20 cellular contexts compared by ENCODE assay signal in genomic region chr16:15854906-15855703, GRCh38. TPM values are rescaled to one million over a fixed set of nuclear protein-coding genes. Genes with fewer than 3 reads are reported as not detected.
DNase-seq lines count a peak whose midpoint lies in the region; ATAC-seq and TF ChIP-seq lines count a peak whose summit lies in the region.
"Had no signal": no experiment of that assay in that cellular context is flagged by ENCODE, and none has a peak within 500 bp of the region (broad histone marks: within the 10 kb centered on the region; RNA-seq: fewer than 3 reads in every experiment).

No MANE protein-coding gene starts in this region.

- H3K4me1 Mint-ChIP-seq in chondrocyte (ENCODE audit: low read depth) (peaks cover 16% of the 10 kb centered on the region), natural killer cell (peaks cover 0 to 5% of the 10 kb centered on the region in 2 donors)
- peaks cover 17 to 26% of the 10 kb centered on the region in 2 donors for H3K4me1 Mint-ChIP-seq in stimulated activated naive B cell treated with anti-CD40 and anti-IgM and Interleukin-4, amounts not matched to agents 10 μg/mL and 1 μg/mL and 100 μg/mL, for 72 hours

- TF ChIP-seq CTCF in chondrocyte (IDR thresholded peaks at IDR 0.05), result no peak
- no peak for TF ChIP-seq CTCF in natural killer cell (IDR thresholded peaks at IDR 0.05)

- H3K27me3 Mint-ChIP-seq in chondrocyte (ENCODE audit: low read depth), result peaks cover 3% of the 10 kb centered on the region
- peaks cover 25 to 57% of the 10 kb centered on the region in 2 donors for H3K27me3 Mint-ChIP-seq in stimulated activated naive B cell treated with anti-CD40 and anti-IgM and Interleukin-4, amounts not matched to agents 10 μg/mL and 1 μg/mL and 100 μg/mL, for 72 hours
- peaks cover 26 to 38% of the 10 kb centered on the region in 2 donors for H3K27me3 Mint-ChIP-seq in natural killer cell (ENCODE audit: low read depth in 2 of 2)

- H3K36me3 Mint-ChIP-seq in chondrocyte (ENCODE audit: low read depth), result no peaks in the 10 kb centered on the region
- H3K36me3 Mint-ChIP-seq in stimulated activated naive B cell treated with anti-CD40 and anti-IgM and Interleukin-4, amounts not matched to agents 10 μg/mL and 1 μg/mL and 100 μg/mL, for 72 hours, result no peaks in the 10 kb centered on the region
- no peaks in the 10 kb centered on the region for H3K36me3 Mint-ChIP-seq in natural killer cell

- H3K9me3 Mint-ChIP-seq in chondrocyte (ENCODE audit: low read depth), result no peaks in the 10 kb centered on the region
- H3K9me3 Mint-ChIP-seq in stimulated activated naive B cell treated with anti-CD40 and anti-IgM and Interleukin-4, amounts not matched to agents 10 μg/mL and 1 μg/mL and 100 μg/mL, for 72 hours, result no peaks in the 10 kb centered on the region
- no peaks in the 10 kb centered on the region for H3K9me3 Mint-ChIP-seq in natural killer cell
- H3K9me3 Mint-ChIP-seq: activated T-cell treated with anti-CD3 and anti-CD28 coated beads, Interleukin-2, amount 50 U/mL, for 24 hours had no signal

- DNase-seq in chondrocyte (ENCODE audit: low spot score) (no peak), DMS153 treated with DMSO at 0.1 percent for 48 hours (lab: John Stamatoyannopoulos, UW; ENCODE audit: unreplicated experiment) (no peak), activated gamma-delta T cell (lab: John Stamatoyannopoulos, UW) (no peak), natural killer cell (no peak)
- no peak for DNase-seq in stimulated activated naive B cell treated with anti-CD40 and anti-IgM and Interleukin-4, amounts not matched to agents 10 μg/mL and 1 μg/mL and 100 μg/mL, for 72 hours
- DNase-seq: activated T-cell treated with anti-CD3 and anti-CD28 coated beads, Interleukin-2, amount 50 U/mL, for 24 hours; adrenal gland; cortex of kidney; DMS79; erythroblast; hypothalamus; NCI-H1092 treated with DMSO at 0.1 percent for 48 hours; NCI-H446 treated with DMSO at 0.1 percent for 48 hours; small intestine; T-helper 1 cell; trophoblast cell had no signal

- peak overlapping the region; percentile 89 for H3K4me3 Mint-ChIP-seq in chondrocyte (ENCODE audit: unreplicated experiment)
- no peak overlapping the region for H3K4me3 Mint-ChIP-seq in stimulated activated naive B cell treated with anti-CD40 and anti-IgM and Interleukin-4, amounts not matched to agents 10 μg/mL and 1 μg/mL and 100 μg/mL, for 72 hours
- H3K4me3 Mint-ChIP-seq in natural killer cell, result no peak overlapping the region
- H3K4me3 Mint-ChIP-seq: activated T-cell treated with anti-CD3 and anti-CD28 coated beads, Interleukin-2, amount 50 U/mL, for 24 hours had no signal

- intact Hi-C loops in natural killer cell (cut with micrococcal nuclease), result no loop called here

- ATAC-seq in GM18511 (IDR thresholded peaks at IDR 0.05; ENCODE audit: unreplicated experiment) (peak; percentile 33), HG02678 (IDR thresholded peaks at IDR 0.05; ENCODE audit: unreplicated experiment) (peak; percentile 16), HG03025 (IDR thresholded peaks at IDR 0.05; ENCODE audit: low FRiP score, unreplicated experiment) (no peak), natural killer cell (no peak)
- peak; percentile 9 to 12 for ATAC-seq in stimulated activated naive B cell treated with anti-CD40 and anti-IgM and Interleukin-4, amounts not matched to agents 10 μg/mL and 1 μg/mL and 100 μg/mL, for 72 hours (replicated peaks)

- no peak overlapping the region for H3K27ac Mint-ChIP-seq in chondrocyte (ENCODE audit: unreplicated experiment)
- no peak overlapping the region for H3K27ac Mint-ChIP-seq in stimulated activated naive B cell treated with anti-CD40 and anti-IgM and Interleukin-4, amounts not matched to agents 10 μg/mL and 1 μg/mL and 100 μg/mL, for 72 hours
- H3K27ac Mint-ChIP-seq in natural killer cell, result no peak overlapping the region
- H3K27ac Mint-ChIP-seq: activated T-cell treated with anti-CD3 and anti-CD28 coated beads, Interleukin-2, amount 50 U/mL, for 24 hours had no signal

RNA-seq across cellular contexts. Expression of gene MYH11, which starts 1.7 kb away (rescaled TPM):
- total RNA-seq in chondrocyte (4.8 to 58.3 TPM (median 57.8 TPM) in 3 replicates), natural killer cell (under 1 TPM in 1 of 3 donors, not detected in 2; 0.30 TPM)
- total RNA-seq: H4 had no signal

RNA-seq across cellular contexts. Expression of gene CEP20, which starts 33.3 kb away (rescaled TPM):
- total RNA-seq in chondrocyte (16.4 to 25.5 TPM (median 19.7 TPM) in 3 replicates), natural killer cell (10 to 100 TPM; 21.4 to 23.2 (median 23.1) TPM)

Comparison
In these comparisons a context has a peak if more than half of its experiments do, and no peak if none do; other contexts are left out.
1. ATAC-seq: peak in GM18511 (single experiment), HG02678 (single experiment) and stimulated activated naive B cell treated with anti-CD40 and anti-IgM and Interleukin-4, amounts not matched to agents 10 μg/mL and 1 μg/mL and 100 μg/mL, for 72 hours (2 of 2); none in HG03025 (single experiment) and natural killer cell (0 of 3).